Comparison of ENCODE assay signal across 15 cellular contexts in genomic region chr11:44525473-44526252, GRCh38.
"Had no signal": no experiment of that assay in that cellular context is flagged by ENCODE, and none has a peak within 500 bp of the region (broad histone marks: within the 10 kb centered on the region; RNA-seq: fewer than 3 reads in every experiment).

No MANE protein-coding gene starts in this region.

- H3K9me3 Mint-ChIP-seq: activated B cell treated with CpG ODN at 0.5 μM for 24 hours; immature natural killer cell; naive thymus-derived CD4-positive, alpha-beta T cell; stimulated activated naive B cell treated with anti-CD40 and anti-IgM and Interleukin-4, amounts not matched to agents 10 μg/mL and 1 μg/mL and 100 μg/mL, for 72 hours had no signal

- H3K4me3 Mint-ChIP-seq: activated B cell treated with CpG ODN at 0.5 μM for 24 hours; immature natural killer cell; naive thymus-derived CD4-positive, alpha-beta T cell; stimulated activated naive B cell treated with anti-CD40 and anti-IgM and Interleukin-4, amounts not matched to agents 10 μg/mL and 1 μg/mL and 100 μg/mL, for 72 hours; T-helper 17 cell had no signal

- H3K36me3 ChIP-seq: breast epithelium, heart left ventricle, tibial artery, uterus had no signal

- H3K4me1 Mint-ChIP-seq: activated B cell treated with CpG ODN at 0.5 μM for 24 hours, immature natural killer cell had no signal

- DNase-seq: activated B cell treated with CpG ODN at 0.5 μM for 24 hours; activated CD4-positive, alpha-beta T cell treated with anti-CD3 and anti-CD28 coated beads for 48 hours; activated CD8-positive, alpha-beta memory T cell treated with anti-CD3 and anti-CD28 coated beads, Interleukin-2, amount 50 U/mL, for 48 hours; anterior cingulate cortex; immature natural killer cell; mucosa of descending colon; naive thymus-derived CD4-positive, alpha-beta T cell; nucleus accumbens; stimulated activated CD4-positive, alpha-beta T cell treated with anti-CD3 and anti-CD28 coated beads, Interleukin-2, amount 100 ng/mL, for 48 hours; stimulated activated naive B cell treated with anti-CD40 and anti-IgM and Interleukin-4, amounts not matched to agents 10 μg/mL and 1 μg/mL and 100 μg/mL, for 72 hours; T-helper 17 cell; tibial artery; uterus had no signal

- ATAC-seq: mucosa of descending colon; naive thymus-derived CD4-positive, alpha-beta T cell; stimulated activated naive B cell treated with anti-CD40 and anti-IgM and Interleukin-4, amounts not matched to agents 10 μg/mL and 1 μg/mL and 100 μg/mL, for 72 hours; T-helper 17 cell had no signal

- H3K4me3 ChIP-seq: breast epithelium, heart left ventricle, mucosa of descending colon, tibial artery, uterus had no signal

- H3K27me3 ChIP-seq: breast epithelium, heart left ventricle, uterus had no signal

- H3K27ac Mint-ChIP-seq: activated B cell treated with CpG ODN at 0.5 μM for 24 hours; immature natural killer cell; stimulated activated naive B cell treated with anti-CD40 and anti-IgM and Interleukin-4, amounts not matched to agents 10 μg/mL and 1 μg/mL and 100 μg/mL, for 72 hours; T-helper 17 cell had no signal

- H3K27ac ChIP-seq: heart left ventricle, tibial artery, uterus had no signal

- H3K9me3 ChIP-seq: breast epithelium, heart left ventricle, mucosa of descending colon, tibial artery, uterus had no signal

- H3K4me1 ChIP-seq: breast epithelium, tibial artery, uterus had no signal

- H3K36me3 Mint-ChIP-seq: immature natural killer cell had no signal
